1 cellular context compared by ENCODE assay signal in the genomic region with DNA sequence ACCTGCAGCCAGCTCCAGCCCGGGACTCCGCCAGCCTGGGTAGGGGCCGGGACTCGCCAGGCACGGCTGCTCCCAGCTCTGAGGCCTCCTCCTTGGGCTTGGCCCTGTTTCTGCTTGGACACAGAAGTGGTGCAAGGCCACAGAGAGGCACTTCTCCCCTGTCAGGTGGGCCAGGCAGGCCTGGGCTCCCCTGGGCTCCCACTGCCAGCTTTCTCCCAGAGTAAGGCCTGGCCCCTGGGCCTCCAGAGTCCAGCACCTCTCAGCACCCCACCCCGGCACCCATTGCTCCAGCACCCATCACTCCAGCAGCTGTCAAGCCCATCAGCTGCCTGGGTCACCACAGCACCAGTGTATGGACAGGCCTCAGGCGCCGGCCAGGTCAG.
TF ChIP-seq lines count a peak whose summit lies in the region.

No MANE protein-coding gene starts in this region.

TF ChIP-seq in H1, 55 proteins besides CTCF, POLR2A, EP300 and RAD21:
- TF ChIP-seq KDM5A (IDR thresholded peaks at IDR 0.05; ENCODE audit: low read length), result no peak
- TF ChIP-seq RNF2 (IDR thresholded peaks at IDR 0.05; ENCODE audit: borderline replicate concordance, low read depth, low read length, missing control alignments, poor library complexity, severe bottlenecking), result no peak
- TF ChIP-seq MAX (IDR thresholded peaks at IDR 0.05), result no peak
- no peak for TF ChIP-seq SRF (IDR thresholded peaks at IDR 0.05; ENCODE audit: low read depth, low read length)
- TF ChIP-seq SP1 (IDR thresholded peaks at IDR 0.05; ENCODE audit: low read depth, low read length), result no peak
- TF ChIP-seq ZNF274 (IDR thresholded peaks at IDR 0.05; ENCODE audit: borderline replicate concordance, extremely low read depth, low read length), result no peak
- no peak for TF ChIP-seq EZH2 (IDR thresholded peaks at IDR 0.05; ENCODE audit: low read depth, low read length, severe bottlenecking)
- no peak for TF ChIP-seq CTBP2 (IDR thresholded peaks at IDR 0.05; ENCODE audit: borderline replicate concordance, insufficient read depth, insufficient read length, low read length)
- no peak for TF ChIP-seq RFX5 (IDR thresholded peaks at IDR 0.05; ENCODE audit: borderline replicate concordance, low read depth, low read length)
- TF ChIP-seq CEBPB (IDR thresholded peaks at IDR 0.05; ENCODE audit: low read depth, low read length), result no peak
